8 cellular contexts compared by ENCODE assay signal in genomic region chr12:119902084-119902509, GRCh38. TPM values are rescaled to one million over a fixed set of nuclear protein-coding genes. Genes with fewer than 3 reads are reported as not detected.
DNase-seq lines count a peak whose midpoint lies in the region; ATAC-seq and TF ChIP-seq lines count a peak whose summit lies in the region.

No MANE protein-coding gene starts in this region.

- H3K4me3 Mint-ChIP-seq in Calu3 (ENCODE audit: low read depth, unreplicated experiment) (no peak overlapping the region), GM23338 (no peak overlapping the region)
- H3K4me3 Mint-ChIP-seq in activated naive CD4-positive, alpha-beta T cell treated with anti-CD3 and anti-CD28 coated beads, Interleukin-2, amount 10 ng/mL, durations not matched to agents 7 days and 5 days = no peak overlapping the region

- BruUV-seq in Calu3 (replicated peaks; lab: Mats Ljungman, UMichigan) = no TSS peak

- peak; percentile 81 for DNase-seq in Calu3
- DNase-seq in GM23338 (ENCODE audit: low spot score) = peak; percentile 86
- peak; percentile 42 for DNase-seq in NCI-H128 (lab: John Stamatoyannopoulos, UW; ENCODE audit: unreplicated experiment)
- peak; percentile 42 for DNase-seq in SKM-1 (lab: John Stamatoyannopoulos, UW; ENCODE audit: unreplicated experiment)
- peak; percentile 85 for DNase-seq in activated naive CD4-positive, alpha-beta T cell treated with anti-CD3 and anti-CD28 coated beads, Interleukin-2, amount 10 ng/mL, durations not matched to agents 7 days and 5 days
- peak; percentile 33 to 86 (median 69) for DNase-seq in head of caudate nucleus
- peak; percentile 74 for DNase-seq in renal cortical epithelial cell (ENCODE audit: low read depth)

- no peaks in the 10 kb centered on the region for H3K27me3 ChIP-seq in GM23338 (ENCODE audit: insufficient read depth)

- H2AFZ ChIP-seq in GM23338 = no peak overlapping the region

- H3K27ac ChIP-seq in GM23338 (ENCODE audit: low read depth) = no peak overlapping the region

- H3K36me3 Mint-ChIP-seq in Calu3 (ENCODE audit: insufficient read depth, unreplicated experiment) (no peaks in the 10 kb centered on the region), GM23338 (ENCODE audit: low read depth) (no peaks in the 10 kb centered on the region)
- H3K36me3 Mint-ChIP-seq in activated naive CD4-positive, alpha-beta T cell treated with anti-CD3 and anti-CD28 coated beads, Interleukin-2, amount 10 ng/mL, durations not matched to agents 7 days and 5 days = no peaks in the 10 kb centered on the region

- H3K27me3 Mint-ChIP-seq in Calu3 (ENCODE audit: unreplicated experiment) = peaks cover 19% of the 10 kb centered on the region
- H3K27me3 Mint-ChIP-seq in GM23338 (ENCODE audit: insufficient read depth, low read depth, poor library complexity) = peaks cover 2% of the 10 kb centered on the region
- no peaks in the 10 kb centered on the region for H3K27me3 Mint-ChIP-seq in activated naive CD4-positive, alpha-beta T cell treated with anti-CD3 and anti-CD28 coated beads, Interleukin-2, amount 10 ng/mL, durations not matched to agents 7 days and 5 days

- H3K4me1 ChIP-seq in GM23338 (ENCODE audit: insufficient read depth) = no peaks in the 10 kb centered on the region

- TF ChIP-seq CTCF in Calu3 (IDR thresholded peaks at IDR 0.05; ENCODE audit: unreplicated experiment) = peak; percentile 77
- peak; percentile 87 to 91 for TF ChIP-seq CTCF in GM23338 (conservative IDR thresholded peaks at IDR 0.05; ENCODE audit: low read depth in 2 of 2)

- H3F3A ChIP-seq in GM23338 (replicated peaks; ENCODE audit: low read depth) = no peaks in the 10 kb centered on the region

- H3K79me2 ChIP-seq in GM23338 (replicated peaks; ENCODE audit: insufficient read depth) = no peaks in the 10 kb centered on the region

- CTCF ChIA-PET in Calu3 (lab: Charles Lee) = interaction anchor here (0.6 to 0.9 kb wide), 4 partner anchors 60 to 244 kb away, joined by 3 read pairs; partner anchors contain the start of gene BICDL1
- CTCF ChIA-PET in activated naive CD4-positive, alpha-beta T cell treated with anti-CD3 and anti-CD28 coated beads, Interleukin-2, amount 10 ng/mL, durations not matched to agents 7 days and 5 days (lab: Charles Lee) = interaction anchor here (0.5 to 1.6 kb wide), 6 partner anchors 12 to 254 kb away, joined by 3 to 5 read pairs (median 3); partner anchors contain the start of gene PRKAB1

- intact Hi-C loops in Calu3 (cut with micrococcal nuclease; ENCODE audit: unreplicated experiment) (loop anchor here (2.0 to 10.0 kb wide), 3 partner anchors 37 to 245 kb away; no protein-coding TSS in a partner anchor), head of caudate nucleus (cut with DNase I) (no loop called here)

- H3K36me3 ChIP-seq in GM23338 (ENCODE audit: insufficient read depth) = no peaks in the 10 kb centered on the region

- H3K9me2 ChIP-seq in GM23338 (ENCODE audit: insufficient read depth) = no peaks in the 10 kb centered on the region

- H3K9me3 Mint-ChIP-seq in Calu3 (ENCODE audit: low read depth, unreplicated experiment) = no peaks in the 10 kb centered on the region
- no peaks in the 10 kb centered on the region for H3K9me3 Mint-ChIP-seq in GM23338
- H3K9me3 Mint-ChIP-seq in activated naive CD4-positive, alpha-beta T cell treated with anti-CD3 and anti-CD28 coated beads, Interleukin-2, amount 10 ng/mL, durations not matched to agents 7 days and 5 days = no peaks in the 10 kb centered on the region

- H3K4me3 ChIP-seq in GM23338 = no peak overlapping the region

- peak; percentile 96 for ATAC-seq in GM23338
- no peak for ATAC-seq in GM21723 (IDR thresholded peaks at IDR 0.05; ENCODE audit: unreplicated experiment)

- H3K4me2 ChIP-seq in GM23338 = no peak overlapping the region

- H3K4me1 Mint-ChIP-seq in Calu3 (ENCODE audit: low read depth, unreplicated experiment) = peaks cover 8% of the 10 kb centered on the region
- no peaks in the 10 kb centered on the region for H3K4me1 Mint-ChIP-seq in GM23338
- peaks cover 4% of the 10 kb centered on the region for H3K4me1 Mint-ChIP-seq in activated naive CD4-positive, alpha-beta T cell treated with anti-CD3 and anti-CD28 coated beads, Interleukin-2, amount 10 ng/mL, durations not matched to agents 7 days and 5 days

- H4K20me1 ChIP-seq in GM23338 (replicated peaks; ENCODE audit: insufficient read depth) = no peaks in the 10 kb centered on the region

- no peak overlapping the region for H3K27ac Mint-ChIP-seq in Calu3 (ENCODE audit: unreplicated experiment)
- H3K27ac Mint-ChIP-seq in GM23338 = no peak overlapping the region
- H3K27ac Mint-ChIP-seq in activated naive CD4-positive, alpha-beta T cell treated with anti-CD3 and anti-CD28 coated beads, Interleukin-2, amount 10 ng/mL, durations not matched to agents 7 days and 5 days = no peak overlapping the region

TF ChIP-seq in GM23338, 12 proteins besides CTCF, POLR2A, EP300 and RAD21 (continues in another document):
- TF ChIP-seq JUNB (IDR thresholded peaks at IDR 0.05; ENCODE audit: unreplicated experiment) (no peak), ZNF114 (CRISPR knock-in tag; IDR thresholded peaks at IDR 0.05) (no peak), STAT1 (IDR thresholded peaks at IDR 0.05; ENCODE audit: unreplicated experiment) (no peak), EZH2 (IDR thresholded peaks at IDR 0.05; ENCODE audit: low read depth, unreplicated experiment) (no peak), EZH2phosphoT487 (IDR thresholded peaks at IDR 0.05; ENCODE audit: unreplicated experiment) (no peak), POLR2AphosphoS5 (IDR thresholded peaks at IDR 0.05; ENCODE audit: low read depth) (no peak)
- TF ChIP-seq, protein P1, sequence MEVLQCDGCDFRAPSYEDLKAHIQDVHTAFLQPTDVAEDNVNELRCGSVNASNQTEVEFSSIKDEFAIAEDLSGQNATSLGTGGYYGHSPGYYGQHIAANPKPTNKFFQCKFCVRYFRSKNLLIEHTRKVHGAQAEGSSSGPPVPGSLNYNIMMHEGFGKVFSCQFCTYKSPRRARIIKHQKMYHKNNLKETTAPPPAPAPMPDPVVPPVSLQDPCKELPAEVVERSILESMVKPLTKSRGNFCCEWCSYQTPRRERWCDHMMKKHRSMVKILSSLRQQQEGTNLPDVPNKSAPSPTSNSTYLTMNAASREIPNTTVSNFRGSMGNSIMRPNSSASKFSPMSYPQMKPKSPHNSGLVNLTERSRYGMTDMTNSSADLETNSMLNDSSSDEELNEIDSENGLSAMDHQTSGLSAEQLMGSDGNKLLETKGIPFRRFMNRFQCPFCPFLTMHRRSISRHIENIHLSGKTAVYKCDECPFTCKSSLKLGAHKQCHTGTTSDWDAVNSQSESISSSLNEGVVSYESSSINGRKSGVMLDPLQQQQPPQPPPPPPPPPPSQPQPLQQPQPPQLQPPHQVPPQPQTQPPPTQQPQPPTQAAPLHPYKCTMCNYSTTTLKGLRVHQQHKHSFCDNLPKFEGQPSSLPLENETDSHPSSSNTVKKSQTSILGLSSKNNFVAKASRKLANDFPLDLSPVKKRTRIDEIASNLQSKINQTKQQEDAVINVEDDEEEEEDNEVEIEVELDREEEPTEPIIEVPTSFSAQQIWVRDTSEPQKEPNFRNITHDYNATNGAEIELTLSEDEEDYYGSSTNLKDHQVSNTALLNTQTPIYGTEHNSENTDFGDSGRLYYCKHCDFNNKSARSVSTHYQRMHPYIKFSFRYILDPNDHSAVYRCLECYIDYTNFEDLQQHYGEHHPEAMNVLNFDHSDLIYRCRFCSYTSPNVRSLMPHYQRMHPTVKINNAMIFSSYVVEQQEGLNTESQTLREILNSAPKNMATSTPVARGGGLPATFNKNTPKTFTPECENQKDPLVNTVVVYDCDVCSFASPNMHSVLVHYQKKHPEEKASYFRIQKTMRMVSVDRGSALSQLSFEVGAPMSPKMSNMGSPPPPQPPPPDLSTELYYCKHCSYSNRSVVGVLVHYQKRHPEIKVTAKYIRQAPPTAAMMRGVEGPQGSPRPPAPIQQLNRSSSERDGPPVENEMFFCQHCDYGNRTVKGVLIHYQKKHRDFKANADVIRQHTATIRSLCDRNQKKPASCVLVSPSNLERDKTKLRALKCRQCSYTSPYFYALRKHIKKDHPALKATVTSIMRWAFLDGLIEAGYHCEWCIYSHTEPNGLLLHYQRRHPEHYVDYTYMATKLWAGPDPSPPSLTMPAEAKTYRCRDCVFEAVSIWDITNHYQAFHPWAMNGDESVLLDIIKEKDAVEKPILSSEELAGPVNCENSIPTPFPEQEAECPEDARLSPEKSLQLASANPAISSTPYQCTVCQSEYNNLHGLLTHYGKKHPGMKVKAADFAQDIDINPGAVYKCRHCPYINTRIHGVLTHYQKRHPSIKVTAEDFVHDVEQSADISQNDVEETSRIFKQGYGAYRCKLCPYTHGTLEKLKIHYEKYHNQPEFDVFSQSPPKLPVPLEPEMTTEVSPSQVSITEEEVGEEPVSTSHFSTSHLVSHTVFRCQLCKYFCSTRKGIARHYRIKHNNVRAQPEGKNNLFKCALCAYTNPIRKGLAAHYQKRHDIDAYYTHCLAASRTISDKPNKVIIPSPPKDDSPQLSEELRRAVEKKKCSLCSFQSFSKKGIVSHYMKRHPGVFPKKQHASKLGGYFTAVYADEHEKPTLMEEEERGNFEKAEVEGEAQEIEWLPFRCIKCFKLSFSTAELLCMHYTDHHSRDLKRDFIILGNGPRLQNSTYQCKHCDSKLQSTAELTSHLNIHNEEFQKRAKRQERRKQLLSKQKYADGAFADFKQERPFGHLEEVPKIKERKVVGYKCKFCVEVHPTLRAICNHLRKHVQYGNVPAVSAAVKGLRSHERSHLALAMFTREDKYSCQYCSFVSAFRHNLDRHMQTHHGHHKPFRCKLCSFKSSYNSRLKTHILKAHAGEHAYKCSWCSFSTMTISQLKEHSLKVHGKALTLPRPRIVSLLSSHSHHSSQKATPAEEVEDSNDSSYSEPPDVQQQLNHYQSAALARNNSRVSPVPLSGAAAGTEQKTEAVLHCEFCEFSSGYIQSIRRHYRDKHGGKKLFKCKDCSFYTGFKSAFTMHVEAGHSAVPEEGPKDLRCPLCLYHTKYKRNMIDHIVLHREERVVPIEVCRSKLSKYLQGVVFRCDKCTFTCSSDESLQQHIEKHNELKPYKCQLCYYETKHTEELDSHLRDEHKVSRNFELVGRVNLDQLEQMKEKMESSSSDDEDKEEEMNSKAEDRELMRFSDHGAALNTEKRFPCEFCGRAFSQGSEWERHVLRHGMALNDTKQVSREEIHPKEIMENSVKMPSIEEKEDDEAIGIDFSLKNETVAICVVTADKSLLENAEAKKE (CRISPR knock-in tag; IDR thresholded peaks at IDR 0.05) = no peak

RNA-seq across cellular contexts. Expression of gene CIT, which starts 25.0 kb away (rescaled TPM):
- total RNA-seq in Calu3 (2022) = 72.4 and 82.3 TPM in 2 replicates
- 34.9 and 47.8 TPM in 2 replicates for total RNA-seq in GM23338 (2014; rRNA removed; shearing (Covaris generic))
- 9.7 and 9.9 TPM in 2 replicates for polyA plus RNA-seq in GM23338 (2016; fragmentation: Nextera tagmentation; extraction: Ambion mirVana)
- total RNA-seq in renal cortical epithelial cell = 9.5 and 11.3 TPM in 2 replicates
